Comparison of ENCODE assay signal across 9 cellular contexts in genomic region chr9:137278061-137278912, GRCh38. TPM values are rescaled to one million over a fixed set of nuclear protein-coding genes. Genes with fewer than 3 reads are reported as not detected.
DNase-seq lines count a peak whose midpoint lies in the region; ATAC-seq and TF ChIP-seq lines count a peak whose summit lies in the region.
"Had no signal": no experiment of that assay in that cellular context is flagged by ENCODE, and none has a peak within 500 bp of the region (broad histone marks: within the 10 kb centered on the region; RNA-seq: fewer than 3 reads in every experiment).

No MANE protein-coding gene starts in this region.

- H3K4me1 ChIP-seq in muscle layer of duodenum (ENCODE audit: control insufficient read depth in 1 of 2, insufficient read depth in 2 of 2, low read length in 2 of 2) = peaks cover 8 to 26% of the 10 kb centered on the region in 2 donors

- peak; percentile 3 for ATAC-seq in GM18909 (IDR thresholded peaks at IDR 0.05; ENCODE audit: poor library complexity, unreplicated experiment)
- ATAC-seq in HG02981 (IDR thresholded peaks at IDR 0.05; ENCODE audit: unreplicated experiment) = no peak
- ATAC-seq in GM21717 (IDR thresholded peaks at IDR 0.05; ENCODE audit: unreplicated experiment) = no peak

- peaks cover 21% of the 10 kb centered on the region for H3K4me1 Mint-ChIP-seq in endothelial cell (ENCODE audit: unreplicated experiment)

- peaks cover 12% of the 10 kb centered on the region for H3K27me3 Mint-ChIP-seq in endothelial cell (ENCODE audit: unreplicated experiment)

- H3K9me3 Mint-ChIP-seq in endothelial cell (ENCODE audit: unreplicated experiment) = no peaks in the 10 kb centered on the region

- no peaks in the 10 kb centered on the region for H3K9me3 ChIP-seq in muscle layer of duodenum (ENCODE audit: control insufficient read depth in 1 of 2, low read length in 2 of 2)

- H3K4me3 ChIP-seq in muscle layer of duodenum (ENCODE audit: low read depth in 1 of 2, low read length in 2 of 2) = peak overlapping the region; percentile 50 to 64

- peak overlapping the region; percentile 87 for H3K4me3 Mint-ChIP-seq in endothelial cell (ENCODE audit: unreplicated experiment)

- peak overlapping the region; percentile 89 for H3K27ac Mint-ChIP-seq in endothelial cell (ENCODE audit: unreplicated experiment)

- DNase-seq in OCI-M1 (lab: John Stamatoyannopoulos, UW) (peak; percentile 65), endothelial cell (ENCODE audit: low spot score) (peak; percentile 52), NCI-H2081 treated with DMSO at 0.1 percent for 48 hours (lab: John Stamatoyannopoulos, UW) (no peak)
- no peak for DNase-seq in stimulated activated CD4-positive, alpha-beta T cell treated with anti-CD3 and anti-CD28 coated beads, Interleukin-4, amount 100 ng/mL, for 24 hours

- TF ChIP-seq CTCF in endothelial cell (IDR thresholded peaks at IDR 0.05; ENCODE audit: unreplicated experiment) = no peak

- H3K27me3 ChIP-seq in muscle layer of duodenum (ENCODE audit: low read depth, low read length) = no peaks in the 10 kb centered on the region

- H3K27ac ChIP-seq in muscle layer of duodenum (ENCODE audit: low read length) = peak overlapping the region; percentile 72

- H3K36me3 ChIP-seq in muscle layer of duodenum (ENCODE audit: control insufficient read depth in 1 of 2, insufficient read depth in 2 of 2, low read length in 2 of 2) = peaks cover 0 to 11% of the 10 kb centered on the region in 2 donors

- H3K36me3 Mint-ChIP-seq in endothelial cell (ENCODE audit: low read depth, unreplicated experiment) = peaks cover 14% of the 10 kb centered on the region

RNA-seq across cellular contexts. Expression of gene TOR4A, which starts 0.8 kb away (rescaled TPM):
- total RNA-seq in endothelial cell (ENCODE audit: unreplicated experiment) = 37.7 TPM

RNA-seq across cellular contexts. Expression of gene NELFB, which starts 23.2 kb away (rescaled TPM):
- 65.6 TPM for total RNA-seq in endothelial cell (ENCODE audit: unreplicated experiment)

RNA-seq across cellular contexts. Expression of gene NRARP, which starts 23.8 kb away (rescaled TPM):
- total RNA-seq in endothelial cell (ENCODE audit: unreplicated experiment) = 170 TPM

RNA-seq across cellular contexts. Expression of gene STPG3, which starts 27.2 kb away (rescaled TPM):
- not detected for total RNA-seq in endothelial cell (ENCODE audit: unreplicated experiment)
- total RNA-seq: NCI-H460 had no signal

RNA-seq across cellular contexts. Expression of gene TUBB4B, which starts 37.2 kb away (rescaled TPM):
- total RNA-seq in endothelial cell (ENCODE audit: unreplicated experiment) = 134 TPM

Comparison
In these comparisons a context has a peak if more than half of its experiments do, and no peak if none do; other contexts are left out.
1. DNase-seq: peak in OCI-M1 (single experiment) and endothelial cell (single experiment); none in NCI-H2081 treated with DMSO at 0.1 percent for 48 hours (single experiment) and stimulated activated CD4-positive, alpha-beta T cell treated with anti-CD3 and anti-CD28 coated beads, Interleukin-4, amount 100 ng/mL, for 24 hours (single experiment).